1 cellular context compared by ENCODE assay signal in genomic region chr20:51600016-51600420, GRCh38.
TF ChIP-seq lines count a peak whose summit lies in the region.

No MANE protein-coding gene starts in this region.

TF ChIP-seq in K562, 482 proteins besides CTCF, POLR2A, EP300 and RAD21 (continued from another document):
- 0 out of 2 replicates have a peak, but pooled peaks have one; percentile 9 for TF ChIP-seq ZNF592 (IDR thresholded peaks at IDR 0.05)
- no peak for TF ChIP-seq MITF (IDR thresholded peaks at IDR 0.05)
- 0 out of 2 replicates have a peak, but pooled peaks have one; percentile 47 for TF ChIP-seq SMAD4 (CRISPR knock-in tag; conservative IDR thresholded peaks at IDR 0.05)
- TF ChIP-seq E4F1 (CRISPR knock-in tag; IDR thresholded peaks at IDR 0.05; ENCODE audit: borderline replicate concordance), result no peak
- peak; percentile 95 for TF ChIP-seq BHLHE40 (IDR thresholded peaks at IDR 0.05; ENCODE audit: low read length)
- no peak for TF ChIP-seq XRCC3 (IDR thresholded peaks at IDR 0.05)
- no peak for TF ChIP-seq EP400 (IDR thresholded peaks at IDR 0.05)
- TF ChIP-seq USF1 (CRISPR knock-in tag; IDR thresholded peaks at IDR 0.05), result no peak
- TF ChIP-seq MTA2 (IDR thresholded peaks at IDR 0.05; ENCODE audit: low read depth), result peak; percentile 59; the same call in 1 of the 2 replicates
- no peak for TF ChIP-seq ZNF146 (CRISPR knock-in tag; IDR thresholded peaks at IDR 0.05; ENCODE audit: unreplicated experiment)
- TF ChIP-seq GABPA (tag; conservative IDR thresholded peaks at IDR 0.05; ENCODE audit: low read depth), result peak; percentile 31; the same call in 1 of the 2 replicates
- no peak for TF ChIP-seq ZBTB43 (CRISPR knock-in tag; IDR thresholded peaks at IDR 0.05)
- peak; percentile 29; the same call in 1 of the 2 replicates for TF ChIP-seq LEF1 (IDR thresholded peaks at IDR 0.05)
- TF ChIP-seq SMARCA4 (IDR thresholded peaks at IDR 0.05), result peak; percentile 84
- no peak for TF ChIP-seq CCNT2 (IDR thresholded peaks at IDR 0.05; ENCODE audit: borderline replicate concordance, extremely low read depth, insufficient read length, low read depth, low read length)
- TF ChIP-seq SMARCC2 (IDR thresholded peaks at IDR 0.05; ENCODE audit: low read depth), result peak; percentile 40; the same call in 1 of the 2 replicates
- no peak for TF ChIP-seq NR2C2 (CRISPR knock-in tag; IDR thresholded peaks at IDR 0.05)
- TF ChIP-seq NR2C2 (tag; IDR thresholded peaks at IDR 0.05), result peak; percentile 57
- TF ChIP-seq PTBP1 (IDR thresholded peaks at IDR 0.05; ENCODE audit: low read depth, low read length), result no peak
- TF ChIP-seq PHB2 (IDR thresholded peaks at IDR 0.05; ENCODE audit: low read depth), result no peak
- no peak for TF ChIP-seq FOXO4 (CRISPR knock-in tag; IDR thresholded peaks at IDR 0.05)
- peak; percentile 53; the same call in 1 of the 2 replicates for TF ChIP-seq TAL1 (IDR thresholded peaks at IDR 0.05)
